1 cellular context compared by ENCODE assay signal in the genomic region with DNA sequence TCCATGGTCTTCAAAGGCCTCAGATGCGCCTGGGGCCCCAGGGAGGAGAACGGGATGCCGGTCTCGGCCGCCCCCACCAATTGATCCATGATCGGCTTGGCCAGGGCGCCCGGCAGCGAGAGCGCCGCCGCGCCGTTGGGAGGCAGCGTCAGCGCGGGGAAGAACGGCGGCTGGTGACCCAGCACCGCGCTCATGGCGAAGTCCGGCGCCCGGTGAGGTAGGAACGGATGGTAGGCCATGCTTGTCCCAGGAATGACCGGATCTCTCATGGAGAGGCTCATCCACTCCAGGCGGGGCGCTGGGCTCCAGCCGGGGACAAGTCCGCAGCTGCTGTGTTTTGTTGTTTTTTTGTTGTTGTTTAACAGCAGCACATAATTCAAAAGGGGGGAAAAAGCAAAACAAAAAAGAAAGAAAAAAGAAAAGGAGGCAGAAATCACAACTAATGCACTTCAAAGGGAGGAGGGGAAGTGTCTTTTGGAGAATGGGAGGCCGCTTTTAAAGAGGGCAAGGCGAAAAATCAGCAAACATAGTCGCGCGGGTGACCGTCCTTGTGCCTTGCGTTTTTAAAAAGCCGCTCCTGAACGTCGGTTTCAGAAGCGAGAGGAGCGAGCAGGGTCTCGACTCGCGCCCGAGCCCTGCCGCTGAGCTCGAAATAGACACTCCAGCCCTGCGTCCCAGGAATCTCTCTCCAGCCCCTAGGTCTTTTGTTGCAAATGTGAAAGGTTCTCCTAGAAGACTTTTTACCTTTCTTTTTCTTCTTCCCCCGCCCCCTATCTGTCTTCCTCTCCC.
TF ChIP-seq lines count a peak whose summit lies in the region.

No MANE protein-coding gene starts in this region.

TF ChIP-seq in liver, 16 proteins besides CTCF, POLR2A, EP300 and RAD21 (continued from another document):
- TF ChIP-seq SP1 (IDR thresholded peaks at IDR 0.05), result no peak
- TF ChIP-seq, protein P1, sequence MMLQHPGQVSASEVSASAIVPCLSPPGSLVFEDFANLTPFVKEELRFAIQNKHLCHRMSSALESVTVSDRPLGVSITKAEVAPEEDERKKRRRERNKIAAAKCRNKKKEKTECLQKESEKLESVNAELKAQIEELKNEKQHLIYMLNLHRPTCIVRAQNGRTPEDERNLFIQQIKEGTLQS (IDR thresholded peaks at IDR 0.05), result no peak
- TF ChIP-seq EGR1 (IDR thresholded peaks at IDR 0.05; ENCODE audit: low read depth in 2 of 2), result no peak
- TF ChIP-seq GABPA (IDR thresholded peaks at IDR 0.05 in 1 of 2, conservative IDR thresholded peaks at IDR 0.05 in 1 of 2), result no peak
- TF ChIP-seq FOXA2 (IDR thresholded peaks at IDR 0.05), result no peak
- TF ChIP-seq YY1 (IDR thresholded peaks at IDR 0.05), result no peak
- no peak for TF ChIP-seq TAF1 (conservative IDR thresholded peaks at IDR 0.05)
- no peak for TF ChIP-seq JUND (IDR thresholded peaks at IDR 0.05)
